ENCODE assay signal across 1 cellular context in the genomic region with DNA sequence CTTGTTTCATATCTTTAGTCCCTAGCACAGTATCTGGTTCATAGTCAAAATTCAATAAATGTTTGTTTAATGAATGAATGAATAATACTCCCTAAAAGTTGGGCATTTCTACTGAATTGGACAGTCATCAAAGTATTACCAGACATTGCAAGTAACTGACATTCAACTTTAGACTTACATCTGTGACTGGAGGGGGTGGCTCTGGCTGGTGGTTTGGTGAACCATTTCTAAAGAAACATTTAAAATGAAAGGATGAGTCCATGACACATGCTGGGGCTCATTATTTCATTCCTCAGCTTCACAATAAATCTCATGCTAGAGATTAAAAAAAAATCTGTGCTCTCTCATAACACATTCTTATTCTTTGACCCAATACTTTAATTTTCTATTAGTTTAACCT.
TF ChIP-seq lines count a peak whose summit lies in the region.

No MANE protein-coding gene starts in this region.

TF ChIP-seq in GM23338, 12 proteins besides CTCF, POLR2A, EP300 and RAD21 (continued from another document):
- TF ChIP-seq ETS1 (IDR thresholded peaks at IDR 0.05), result no peak
- TF ChIP-seq, protein P1, sequence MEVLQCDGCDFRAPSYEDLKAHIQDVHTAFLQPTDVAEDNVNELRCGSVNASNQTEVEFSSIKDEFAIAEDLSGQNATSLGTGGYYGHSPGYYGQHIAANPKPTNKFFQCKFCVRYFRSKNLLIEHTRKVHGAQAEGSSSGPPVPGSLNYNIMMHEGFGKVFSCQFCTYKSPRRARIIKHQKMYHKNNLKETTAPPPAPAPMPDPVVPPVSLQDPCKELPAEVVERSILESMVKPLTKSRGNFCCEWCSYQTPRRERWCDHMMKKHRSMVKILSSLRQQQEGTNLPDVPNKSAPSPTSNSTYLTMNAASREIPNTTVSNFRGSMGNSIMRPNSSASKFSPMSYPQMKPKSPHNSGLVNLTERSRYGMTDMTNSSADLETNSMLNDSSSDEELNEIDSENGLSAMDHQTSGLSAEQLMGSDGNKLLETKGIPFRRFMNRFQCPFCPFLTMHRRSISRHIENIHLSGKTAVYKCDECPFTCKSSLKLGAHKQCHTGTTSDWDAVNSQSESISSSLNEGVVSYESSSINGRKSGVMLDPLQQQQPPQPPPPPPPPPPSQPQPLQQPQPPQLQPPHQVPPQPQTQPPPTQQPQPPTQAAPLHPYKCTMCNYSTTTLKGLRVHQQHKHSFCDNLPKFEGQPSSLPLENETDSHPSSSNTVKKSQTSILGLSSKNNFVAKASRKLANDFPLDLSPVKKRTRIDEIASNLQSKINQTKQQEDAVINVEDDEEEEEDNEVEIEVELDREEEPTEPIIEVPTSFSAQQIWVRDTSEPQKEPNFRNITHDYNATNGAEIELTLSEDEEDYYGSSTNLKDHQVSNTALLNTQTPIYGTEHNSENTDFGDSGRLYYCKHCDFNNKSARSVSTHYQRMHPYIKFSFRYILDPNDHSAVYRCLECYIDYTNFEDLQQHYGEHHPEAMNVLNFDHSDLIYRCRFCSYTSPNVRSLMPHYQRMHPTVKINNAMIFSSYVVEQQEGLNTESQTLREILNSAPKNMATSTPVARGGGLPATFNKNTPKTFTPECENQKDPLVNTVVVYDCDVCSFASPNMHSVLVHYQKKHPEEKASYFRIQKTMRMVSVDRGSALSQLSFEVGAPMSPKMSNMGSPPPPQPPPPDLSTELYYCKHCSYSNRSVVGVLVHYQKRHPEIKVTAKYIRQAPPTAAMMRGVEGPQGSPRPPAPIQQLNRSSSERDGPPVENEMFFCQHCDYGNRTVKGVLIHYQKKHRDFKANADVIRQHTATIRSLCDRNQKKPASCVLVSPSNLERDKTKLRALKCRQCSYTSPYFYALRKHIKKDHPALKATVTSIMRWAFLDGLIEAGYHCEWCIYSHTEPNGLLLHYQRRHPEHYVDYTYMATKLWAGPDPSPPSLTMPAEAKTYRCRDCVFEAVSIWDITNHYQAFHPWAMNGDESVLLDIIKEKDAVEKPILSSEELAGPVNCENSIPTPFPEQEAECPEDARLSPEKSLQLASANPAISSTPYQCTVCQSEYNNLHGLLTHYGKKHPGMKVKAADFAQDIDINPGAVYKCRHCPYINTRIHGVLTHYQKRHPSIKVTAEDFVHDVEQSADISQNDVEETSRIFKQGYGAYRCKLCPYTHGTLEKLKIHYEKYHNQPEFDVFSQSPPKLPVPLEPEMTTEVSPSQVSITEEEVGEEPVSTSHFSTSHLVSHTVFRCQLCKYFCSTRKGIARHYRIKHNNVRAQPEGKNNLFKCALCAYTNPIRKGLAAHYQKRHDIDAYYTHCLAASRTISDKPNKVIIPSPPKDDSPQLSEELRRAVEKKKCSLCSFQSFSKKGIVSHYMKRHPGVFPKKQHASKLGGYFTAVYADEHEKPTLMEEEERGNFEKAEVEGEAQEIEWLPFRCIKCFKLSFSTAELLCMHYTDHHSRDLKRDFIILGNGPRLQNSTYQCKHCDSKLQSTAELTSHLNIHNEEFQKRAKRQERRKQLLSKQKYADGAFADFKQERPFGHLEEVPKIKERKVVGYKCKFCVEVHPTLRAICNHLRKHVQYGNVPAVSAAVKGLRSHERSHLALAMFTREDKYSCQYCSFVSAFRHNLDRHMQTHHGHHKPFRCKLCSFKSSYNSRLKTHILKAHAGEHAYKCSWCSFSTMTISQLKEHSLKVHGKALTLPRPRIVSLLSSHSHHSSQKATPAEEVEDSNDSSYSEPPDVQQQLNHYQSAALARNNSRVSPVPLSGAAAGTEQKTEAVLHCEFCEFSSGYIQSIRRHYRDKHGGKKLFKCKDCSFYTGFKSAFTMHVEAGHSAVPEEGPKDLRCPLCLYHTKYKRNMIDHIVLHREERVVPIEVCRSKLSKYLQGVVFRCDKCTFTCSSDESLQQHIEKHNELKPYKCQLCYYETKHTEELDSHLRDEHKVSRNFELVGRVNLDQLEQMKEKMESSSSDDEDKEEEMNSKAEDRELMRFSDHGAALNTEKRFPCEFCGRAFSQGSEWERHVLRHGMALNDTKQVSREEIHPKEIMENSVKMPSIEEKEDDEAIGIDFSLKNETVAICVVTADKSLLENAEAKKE (CRISPR knock-in tag; IDR thresholded peaks at IDR 0.05), result no peak
- TF ChIP-seq STAT1 (IDR thresholded peaks at IDR 0.05; ENCODE audit: unreplicated experiment), result no peak
- TF ChIP-seq JUNB (IDR thresholded peaks at IDR 0.05; ENCODE audit: unreplicated experiment), result no peak
- TF ChIP-seq CREB1 (CRISPR knock-in tag; IDR thresholded peaks at IDR 0.05; ENCODE audit: low read depth), result no peak
TF ChIP-seq in GM23338: peak in this region for 0.
